Comparison of ENCODE assay signal across 8 cellular contexts in the genomic region with DNA sequence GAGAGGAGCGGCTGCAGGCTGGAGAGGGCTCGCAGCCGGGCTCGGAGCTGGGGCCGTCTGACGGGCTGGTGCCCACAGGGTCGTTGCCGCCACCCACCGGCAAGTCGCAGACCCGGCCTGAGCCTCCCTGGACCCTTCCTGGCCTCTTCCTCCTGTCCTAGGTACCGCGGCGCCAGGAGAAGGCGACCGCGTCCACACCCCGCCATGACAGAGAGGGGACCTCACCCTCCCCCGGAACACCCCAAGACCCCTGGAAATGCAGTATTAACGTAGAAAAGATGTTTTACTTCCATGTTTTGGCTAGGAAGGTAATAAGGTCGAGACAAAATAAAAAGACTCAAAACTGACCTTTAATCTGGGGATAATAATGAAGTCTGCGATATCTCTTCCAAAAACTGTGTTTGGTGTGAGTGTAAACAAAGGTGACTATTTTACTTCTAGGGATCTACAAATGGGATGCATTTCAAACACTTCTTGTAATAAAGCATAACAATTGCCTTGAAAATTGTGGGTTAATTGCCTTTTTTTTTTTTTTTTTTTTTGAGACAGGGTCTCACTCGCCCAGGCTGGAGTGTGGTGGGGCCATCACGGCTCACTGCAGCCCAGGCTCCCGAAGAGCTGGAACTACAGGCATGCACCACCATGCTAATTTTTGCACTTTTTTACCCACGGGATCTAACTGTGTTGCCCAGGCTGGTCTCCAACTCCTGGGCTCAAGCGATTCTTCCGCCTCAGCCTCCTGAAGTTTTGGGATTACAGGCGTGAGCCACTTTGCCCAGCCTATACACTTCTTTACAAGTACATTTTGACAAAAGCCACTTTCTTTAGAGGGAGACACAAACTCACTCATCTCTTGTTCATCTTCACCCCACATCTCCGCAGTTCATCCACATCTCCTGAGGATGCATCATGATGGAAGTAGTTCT.
DNase-seq lines count a peak whose midpoint lies in the region; ATAC-seq and TF ChIP-seq lines count a peak whose summit lies in the region.

No MANE protein-coding gene starts in this region.

- in situ Hi-C loops in brain microvascular endothelial cell (cut with HindIII; ENCODE audit: low pct_ligation_motif_present, low sequenced_read_pairs): no loop called here

- peak overlapping the region; percentile 99 to 100 for H3K9ac ChIP-seq in mucosa of rectum (ENCODE audit: low read depth in 1 of 2, low read length in 2 of 2)

- peak; percentile 40 for ATAC-seq in HG03280 (IDR thresholded peaks at IDR 0.05; ENCODE audit: unreplicated experiment)
- ATAC-seq in HG02884 (IDR thresholded peaks at IDR 0.05; ENCODE audit: unreplicated experiment): no peak
- no peak for ATAC-seq in GM18909 (IDR thresholded peaks at IDR 0.05; ENCODE audit: poor library complexity, unreplicated experiment)

- no peaks in the 10 kb centered on the region for H3K9me3 ChIP-seq in mucosa of rectum (ENCODE audit: control insufficient read depth in 2 of 2, low read length in 2 of 2)

- TF ChIP-seq CTCF in brain microvascular endothelial cell (IDR thresholded peaks at IDR 0.05; ENCODE audit: low read depth, low read length, missing control alignments): peak; percentile 21

- H3K27ac ChIP-seq in brain microvascular endothelial cell: peak overlapping the region; percentile 98
- H3K27ac ChIP-seq in mucosa of rectum (ENCODE audit: low read depth in 2 of 2, low read length in 2 of 2): peak overlapping the region; percentile 98 to 99

- peaks cover 16 to 17% of the 10 kb centered on the region in 2 donors for H3K4me1 ChIP-seq in mucosa of rectum (ENCODE audit: control insufficient read depth in 2 of 2, insufficient read depth in 2 of 2, low read length in 2 of 2)

- peak overlapping the region; percentile 100 for H3K4me3 ChIP-seq in brain microvascular endothelial cell (ENCODE audit: low read depth, low read length)
- peak overlapping the region; percentile 87 to 97 for H3K4me3 ChIP-seq in mucosa of rectum (ENCODE audit: low read length in 2 of 2)

- H3K36me3 ChIP-seq in brain microvascular endothelial cell (replicated peaks) (peaks cover 35% of the 10 kb centered on the region), mucosa of rectum (ENCODE audit: control insufficient read depth in 2 of 2, insufficient read depth in 2 of 2, low read length in 2 of 2) (peaks cover 28% of the 10 kb centered on the region in 2 donors)

- DNase-seq in NCI-H82 (lab: John Stamatoyannopoulos, UW): peak; percentile 92
- DNase-seq in NCI-H82 treated with DMSO at 0.1 percent for 48 hours (lab: John Stamatoyannopoulos, UW; ENCODE audit: unreplicated experiment): no peak
- DNase-seq in brain microvascular endothelial cell: no peak
- no peak for DNase-seq in kidney tubule cell (ENCODE audit: low spot score)

- H3K27me3 ChIP-seq in brain microvascular endothelial cell (replicated peaks): no peaks in the 10 kb centered on the region
- H3K27me3 ChIP-seq in mucosa of rectum (ENCODE audit: control insufficient read depth in 2 of 2, insufficient read depth in 2 of 2, low read length in 2 of 2): no peaks in the 10 kb centered on the region
